Comparison of ENCODE assay signal across 28 cellular contexts in genomic region chr5:108797396-108797795, GRCh38.
"Had no signal": no experiment of that assay in that cellular context is flagged by ENCODE, and none has a peak within 500 bp of the region (broad histone marks: within the 10 kb centered on the region; RNA-seq: fewer than 3 reads in every experiment).

No MANE protein-coding gene starts in this region.

- H3K4me1 ChIP-seq: adrenal gland, breast epithelium, gastrocnemius medialis, left lung, prostate gland, thyroid gland had no signal

- H3K4me1 Mint-ChIP-seq: activated T-helper 17 cell treated with anti-CD3 and anti-CD28 coated beads, Interleukin-2, amount 50 U/mL, for 72 hours had no signal

- H3K9me3 ChIP-seq: breast epithelium, gastrocnemius medialis, left lung, ovary, prostate gland, thyroid gland had no signal

- H3K9me3 Mint-ChIP-seq: activated T-helper 17 cell treated with anti-CD3 and anti-CD28 coated beads, Interleukin-2, amount 50 U/mL, for 72 hours had no signal

- H3K27ac Mint-ChIP-seq: activated B cell treated with CpG ODN at 0.5 μM for 24 hours; activated CD4-positive, alpha-beta T cell treated with anti-CD3 and anti-CD28 coated beads for 36 hours; activated naive CD8-positive, alpha-beta T cell; activated T-cell treated with anti-CD3 and anti-CD28 coated beads, Interleukin-2, amount 50 U/mL, for 24 hours; activated T-helper 17 cell treated with anti-CD3 and anti-CD28 coated beads, Interleukin-2, amount 50 U/mL, for 72 hours; naive thymus-derived CD8-positive, alpha-beta T cell had no signal

- H3K27me3 Mint-ChIP-seq: activated B cell treated with CpG ODN at 0.5 μM for 24 hours; activated CD4-positive, alpha-beta T cell treated with anti-CD3 and anti-CD28 coated beads for 36 hours; activated naive CD8-positive, alpha-beta T cell; activated T-cell treated with anti-CD3 and anti-CD28 coated beads, Interleukin-2, amount 50 U/mL, for 24 hours; activated T-helper 17 cell treated with anti-CD3 and anti-CD28 coated beads, Interleukin-2, amount 50 U/mL, for 72 hours; central memory CD8-positive, alpha-beta T cell; naive thymus-derived CD8-positive, alpha-beta T cell had no signal

- H3K4me3 Mint-ChIP-seq: activated B cell treated with CpG ODN at 0.5 μM for 24 hours; activated CD4-positive, alpha-beta T cell treated with anti-CD3 and anti-CD28 coated beads for 36 hours; activated naive CD8-positive, alpha-beta T cell; activated T-cell treated with anti-CD3 and anti-CD28 coated beads, Interleukin-2, amount 50 U/mL, for 24 hours; activated T-helper 17 cell treated with anti-CD3 and anti-CD28 coated beads, Interleukin-2, amount 50 U/mL, for 72 hours; central memory CD8-positive, alpha-beta T cell; naive thymus-derived CD8-positive, alpha-beta T cell had no signal

- DNase-seq: activated B cell treated with CpG ODN at 0.5 μM for 24 hours; activated CD4-positive, alpha-beta T cell treated with anti-CD3 and anti-CD28 coated beads for 36 hours; activated CD4-positive, alpha-beta T cell treated with anti-CD3 and anti-CD28 coated beads, Interleukin-2, amount 50 U/mL, for 4 hours; activated CD8-positive, alpha-beta memory T cell treated with anti-CD3 and anti-CD28 coated beads for 24 hours; activated CD8-positive, alpha-beta memory T cell treated with anti-CD3 and anti-CD28 coated beads, Interleukin-2, amount 50 U/mL, for 4 hours; activated T-cell treated with anti-CD3 and anti-CD28 coated beads, Interleukin-2, amount 50 U/mL, for 24 hours; adrenal gland; effector memory CD4-positive, alpha-beta T cell; gastrocnemius medialis; hippocampal formation; kidney glomerular epithelial cell; left lung; naive thymus-derived CD8-positive, alpha-beta T cell; ovary; stimulated activated CD4-positive, alpha-beta T cell treated with anti-CD3 and anti-CD28 coated beads, Interleukin-4, amount 100 ng/mL, for 4 hours; stimulated activated naive CD8-positive, alpha-beta T cell treated with anti-CD3 and anti-CD28 coated beads, Interleukin-15, Interleukin-2, amounts not matched to agents 100 U/mL and 50 U/mL, for 24 hours; substantia nigra; thyroid gland had no signal

- ATAC-seq: activated CD4-positive, alpha-beta T cell treated with anti-CD3 and anti-CD28 coated beads for 36 hours; activated T-helper 17 cell treated with anti-CD3 and anti-CD28 coated beads, Interleukin-2, amount 50 U/mL, for 72 hours; esophagus mucosa; gastrocnemius medialis; left lung; naive thymus-derived CD8-positive, alpha-beta T cell; stimulated activated naive CD8-positive, alpha-beta T cell treated with anti-CD3 and anti-CD28 coated beads, Interleukin-15, Interleukin-2, amounts not matched to agents 100 U/mL and 50 U/mL, for 24 hours had no signal

- H3K27ac ChIP-seq: adrenal gland, breast epithelium, gastrocnemius medialis, left lung, ovary, prostate gland, thyroid gland had no signal

- H3K27me3 ChIP-seq: adrenal gland, breast epithelium, gastrocnemius medialis, left lung, ovary, thyroid gland had no signal

- H3K36me3 ChIP-seq: adrenal gland, breast epithelium, gastrocnemius medialis, ovary, prostate gland, thyroid gland had no signal

- H3K4me3 ChIP-seq: adrenal gland, breast epithelium, gastrocnemius medialis, left lung, lung, ovary, prostate gland, thyroid gland had no signal

- FAIRE-seq: astrocyte, colon, TTC549 had no signal
